1 cellular context compared by ENCODE assay signal in the genomic region with DNA sequence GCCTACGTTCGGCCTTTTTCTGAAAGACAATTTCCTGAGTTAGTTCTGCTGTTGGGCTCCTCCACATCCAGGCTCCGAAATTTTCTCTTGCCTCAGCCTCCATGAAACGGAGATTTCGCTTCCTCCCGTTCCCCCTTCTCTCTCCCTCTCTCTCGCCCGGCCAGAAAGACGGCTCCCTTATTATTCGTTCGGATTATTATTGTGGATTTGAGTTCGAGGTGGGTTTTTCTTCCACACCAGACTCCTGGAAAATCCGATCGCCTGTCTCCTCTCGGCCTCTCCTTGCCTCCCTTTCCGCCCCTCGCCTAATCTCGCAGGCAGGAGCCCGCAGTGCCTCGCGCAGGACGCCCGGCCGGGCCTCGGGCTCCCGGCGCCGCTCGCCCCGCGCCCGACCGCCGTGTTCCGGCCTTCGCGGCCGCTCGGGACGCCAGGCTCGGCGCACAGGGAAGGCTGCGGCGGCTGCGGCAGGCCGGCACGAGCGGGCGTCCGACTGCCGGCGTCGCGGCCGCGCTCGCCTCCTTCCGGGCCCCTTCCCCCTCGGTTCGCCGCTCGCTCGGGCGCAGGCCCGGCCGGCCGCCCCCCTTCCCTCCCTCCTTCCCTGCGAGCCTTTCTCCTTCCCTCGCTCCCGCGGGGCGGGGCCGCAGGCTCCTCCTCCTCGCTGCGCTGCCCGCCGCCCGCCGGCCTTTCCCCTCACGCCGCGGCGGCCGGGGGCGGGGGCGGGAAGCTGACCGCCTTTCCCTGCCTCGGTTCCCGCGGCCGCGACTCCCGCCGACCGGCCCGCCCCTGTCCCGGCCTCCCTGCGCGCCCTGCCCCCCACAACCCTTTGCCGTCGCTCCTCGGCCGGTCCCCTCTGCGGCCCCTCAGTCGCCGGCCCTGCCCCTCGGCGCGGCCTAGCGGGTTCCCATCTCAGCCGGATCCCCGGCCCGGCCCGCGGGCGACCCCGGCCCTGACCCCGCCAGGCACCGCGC.
TF ChIP-seq lines count a peak whose summit lies in the region.

A gene with protein sequence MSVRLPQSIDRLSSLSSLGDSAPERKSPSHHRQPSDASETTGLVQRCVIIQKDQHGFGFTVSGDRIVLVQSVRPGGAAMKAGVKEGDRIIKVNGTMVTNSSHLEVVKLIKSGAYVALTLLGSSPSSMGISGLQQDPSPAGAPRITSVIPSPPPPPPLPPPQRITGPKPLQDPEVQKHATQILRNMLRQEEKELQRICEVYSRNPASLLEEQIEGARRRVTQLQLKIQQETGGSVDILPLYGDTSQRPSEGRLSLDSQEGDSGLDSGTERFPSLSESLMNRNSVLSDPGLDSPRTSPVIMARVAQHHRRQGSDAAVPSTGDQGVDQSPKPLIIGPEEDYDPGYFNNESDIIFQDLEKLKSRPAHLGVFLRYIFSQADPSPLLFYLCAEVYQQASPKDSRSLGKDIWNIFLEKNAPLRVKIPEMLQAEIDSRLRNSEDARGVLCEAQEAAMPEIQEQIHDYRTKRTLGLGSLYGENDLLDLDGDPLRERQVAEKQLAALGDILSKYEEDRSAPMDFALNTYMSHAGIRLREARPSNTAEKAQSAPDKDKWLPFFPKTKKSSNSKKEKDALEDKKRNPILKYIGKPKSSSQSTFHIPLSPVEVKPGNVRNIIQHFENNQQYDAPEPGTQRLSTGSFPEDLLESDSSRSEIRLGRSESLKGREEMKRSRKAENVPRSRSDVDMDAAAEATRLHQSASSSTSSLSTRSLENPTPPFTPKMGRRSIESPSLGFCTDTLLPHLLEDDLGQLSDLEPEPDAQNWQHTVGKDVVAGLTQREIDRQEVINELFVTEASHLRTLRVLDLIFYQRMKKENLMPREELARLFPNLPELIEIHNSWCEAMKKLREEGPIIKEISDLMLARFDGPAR (N-terminal part only) (minus strand): TSS at position 492 of the 968 bp plus-strand sequence. CDS start 1,412 bp downstream, outside the sequence.

TF ChIP-seq in HEK293, 187 proteins besides CTCF, POLR2A, EP300 and RAD21 (continued from another document and continues in another):
- TF ChIP-seq, protein P1, sequence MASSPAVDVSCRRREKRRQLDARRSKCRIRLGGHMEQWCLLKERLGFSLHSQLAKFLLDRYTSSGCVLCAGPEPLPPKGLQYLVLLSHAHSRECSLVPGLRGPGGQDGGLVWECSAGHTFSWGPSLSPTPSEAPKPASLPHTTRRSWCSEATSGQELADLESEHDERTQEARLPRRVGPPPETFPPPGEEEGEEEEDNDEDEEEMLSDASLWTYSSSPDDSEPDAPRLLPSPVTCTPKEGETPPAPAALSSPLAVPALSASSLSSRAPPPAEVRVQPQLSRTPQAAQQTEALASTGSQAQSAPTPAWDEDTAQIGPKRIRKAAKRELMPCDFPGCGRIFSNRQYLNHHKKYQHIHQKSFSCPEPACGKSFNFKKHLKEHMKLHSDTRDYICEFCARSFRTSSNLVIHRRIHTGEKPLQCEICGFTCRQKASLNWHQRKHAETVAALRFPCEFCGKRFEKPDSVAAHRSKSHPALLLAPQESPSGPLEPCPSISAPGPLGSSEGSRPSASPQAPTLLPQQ (tag by site-specific recombination; IDR thresholded peaks at IDR 0.05): no peak
- peak; percentile 72; the same call in 1 of the 2 replicates for TF ChIP-seq KLF10 (tag by site-specific recombination; IDR thresholded peaks at IDR 0.05)
- no peak for TF ChIP-seq ZNF223 (tag by site-specific recombination; IDR thresholded peaks at IDR 0.05)
- TF ChIP-seq, protein P2, sequence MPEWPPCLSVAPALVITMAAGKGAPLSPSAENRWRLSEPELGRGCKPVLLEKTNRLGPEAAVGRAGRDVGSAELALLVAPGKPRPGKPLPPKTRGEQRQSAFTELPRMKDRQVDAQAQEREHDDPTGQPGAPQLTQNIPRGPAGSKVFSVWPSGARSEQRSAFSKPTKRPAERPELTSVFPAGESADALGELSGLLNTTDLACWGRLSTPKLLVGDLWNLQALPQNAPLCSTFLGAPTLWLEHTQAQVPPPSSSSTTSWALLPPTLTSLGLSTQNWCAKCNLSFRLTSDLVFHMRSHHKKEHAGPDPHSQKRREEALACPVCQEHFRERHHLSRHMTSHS (tag by site-specific recombination; IDR thresholded peaks at IDR 0.05): no peak
- peak; percentile 80; the same call in 1 of the 2 replicates for TF ChIP-seq ZNF76 (tag by site-specific recombination; IDR thresholded peaks at IDR 0.05; ENCODE audit: borderline replicate concordance, low read depth)
- 0 out of 2 replicates have a peak, but pooled peaks have one; percentile 5 for TF ChIP-seq ZNF626 (tag by site-specific recombination; IDR thresholded peaks at IDR 0.05)
- TF ChIP-seq ATF2 (tag by site-specific recombination; IDR thresholded peaks at IDR 0.05; ENCODE audit: low read depth): no peak
- TF ChIP-seq ZNF555 (tag by site-specific recombination; conservative IDR thresholded peaks at IDR 0.05): no peak
- peak; percentile 65 for TF ChIP-seq GLIS1 (tag by site-specific recombination; IDR thresholded peaks at IDR 0.05)
- TF ChIP-seq ZNF623 (tag by site-specific recombination; IDR thresholded peaks at IDR 0.05): no peak
- no peak for TF ChIP-seq ZNF354C (tag by site-specific recombination; IDR thresholded peaks at IDR 0.05; ENCODE audit: borderline replicate concordance, low read depth)
- TF ChIP-seq ZNF501 (tag by site-specific recombination; IDR thresholded peaks at IDR 0.05): peak; percentile 30; the same call in 1 of the 2 replicates
- no peak for TF ChIP-seq ZNF140 (tag by site-specific recombination; IDR thresholded peaks at IDR 0.05)
- no peak for TF ChIP-seq ZNF404 (tag by site-specific recombination; IDR thresholded peaks at IDR 0.05)
- no peak for TF ChIP-seq ZNF350 (tag by site-specific recombination; IDR thresholded peaks at IDR 0.05)
- no peak for TF ChIP-seq ZNF341 (tag by site-specific recombination; IDR thresholded peaks at IDR 0.05; ENCODE audit: low read depth)
- no peak; the same call in 1 of the 2 replicates for TF ChIP-seq ZFHX2 (tag by site-specific recombination; conservative IDR thresholded peaks at IDR 0.05)
- TF ChIP-seq ZXDB (tag by site-specific recombination; IDR thresholded peaks at IDR 0.05): no peak
- TF ChIP-seq ZNF19 (tag by site-specific recombination; IDR thresholded peaks at IDR 0.05; ENCODE audit: low read depth): no peak
- TF ChIP-seq ZNF792 (tag by site-specific recombination; IDR thresholded peaks at IDR 0.05): no peak
- no peak for TF ChIP-seq ZNF169 (tag by site-specific recombination; IDR thresholded peaks at IDR 0.05)
- TF ChIP-seq ZNF248 (tag by site-specific recombination; IDR thresholded peaks at IDR 0.05): no peak
- TF ChIP-seq ZNF558 (tag by site-specific recombination; IDR thresholded peaks at IDR 0.05): no peak
- no peak for TF ChIP-seq ZNF239 (tag by site-specific recombination; IDR thresholded peaks at IDR 0.05)
- no peak for TF ChIP-seq PATZ1 (tag by site-specific recombination; IDR thresholded peaks at IDR 0.05)
- TF ChIP-seq ZFP69B (tag by site-specific recombination; IDR thresholded peaks at IDR 0.05): no peak
- TF ChIP-seq ZNF843 (tag by site-specific recombination; IDR thresholded peaks at IDR 0.05): no peak
- TF ChIP-seq PRDM1 (tag by site-specific recombination; IDR thresholded peaks at IDR 0.05): peak; percentile 77
- TF ChIP-seq PRDM4 (tag by site-specific recombination; IDR thresholded peaks at IDR 0.05): no peak
- TF ChIP-seq ZNF311 (tag by site-specific recombination; IDR thresholded peaks at IDR 0.05; ENCODE audit: borderline replicate concordance): no peak
- no peak for TF ChIP-seq ZSCAN16 (tag by site-specific recombination; IDR thresholded peaks at IDR 0.05)
- TF ChIP-seq ZNF791 (tag by site-specific recombination; IDR thresholded peaks at IDR 0.05): no peak
- TF ChIP-seq SALL2 (tag by site-specific recombination; IDR thresholded peaks at IDR 0.05; ENCODE audit: borderline replicate concordance): no peak
- TF ChIP-seq ZNF785 (tag by site-specific recombination; IDR thresholded peaks at IDR 0.05): no peak
- no peak for TF ChIP-seq ZNF629 (tag by site-specific recombination; IDR thresholded peaks at IDR 0.05)
- no peak for TF ChIP-seq MYNN (tag by site-specific recombination; IDR thresholded peaks at IDR 0.05; ENCODE audit: borderline replicate concordance)
- no peak for TF ChIP-seq ZNF747 (tag by site-specific recombination; IDR thresholded peaks at IDR 0.05)
- TF ChIP-seq ZBTB17 (tag by site-specific recombination; IDR thresholded peaks at IDR 0.05): peak; percentile 77
- TF ChIP-seq ZSCAN30 (tag by site-specific recombination; IDR thresholded peaks at IDR 0.05): peak; percentile 62; the same call in 1 of the 2 replicates
- TF ChIP-seq ZFP41 (tag by site-specific recombination; IDR thresholded peaks at IDR 0.05; ENCODE audit: borderline replicate concordance): no peak
- TF ChIP-seq ZNF274 (IDR thresholded peaks at IDR 0.05; ENCODE audit: low read length): no peak
- no peak for TF ChIP-seq ZNF274 (tag by site-specific recombination; IDR thresholded peaks at IDR 0.05; ENCODE audit: borderline replicate concordance)
- TF ChIP-seq ZNF433 (tag by site-specific recombination; IDR thresholded peaks at IDR 0.05; ENCODE audit: low read depth): no peak
- TF ChIP-seq ZNF121 (tag by site-specific recombination; IDR thresholded peaks at IDR 0.05): no peak
- TF ChIP-seq ZNF701 (tag by site-specific recombination; IDR thresholded peaks at IDR 0.05): no peak
- TF ChIP-seq ZNF544 (tag by site-specific recombination; IDR thresholded peaks at IDR 0.05): no peak
- TF ChIP-seq, protein P3, sequence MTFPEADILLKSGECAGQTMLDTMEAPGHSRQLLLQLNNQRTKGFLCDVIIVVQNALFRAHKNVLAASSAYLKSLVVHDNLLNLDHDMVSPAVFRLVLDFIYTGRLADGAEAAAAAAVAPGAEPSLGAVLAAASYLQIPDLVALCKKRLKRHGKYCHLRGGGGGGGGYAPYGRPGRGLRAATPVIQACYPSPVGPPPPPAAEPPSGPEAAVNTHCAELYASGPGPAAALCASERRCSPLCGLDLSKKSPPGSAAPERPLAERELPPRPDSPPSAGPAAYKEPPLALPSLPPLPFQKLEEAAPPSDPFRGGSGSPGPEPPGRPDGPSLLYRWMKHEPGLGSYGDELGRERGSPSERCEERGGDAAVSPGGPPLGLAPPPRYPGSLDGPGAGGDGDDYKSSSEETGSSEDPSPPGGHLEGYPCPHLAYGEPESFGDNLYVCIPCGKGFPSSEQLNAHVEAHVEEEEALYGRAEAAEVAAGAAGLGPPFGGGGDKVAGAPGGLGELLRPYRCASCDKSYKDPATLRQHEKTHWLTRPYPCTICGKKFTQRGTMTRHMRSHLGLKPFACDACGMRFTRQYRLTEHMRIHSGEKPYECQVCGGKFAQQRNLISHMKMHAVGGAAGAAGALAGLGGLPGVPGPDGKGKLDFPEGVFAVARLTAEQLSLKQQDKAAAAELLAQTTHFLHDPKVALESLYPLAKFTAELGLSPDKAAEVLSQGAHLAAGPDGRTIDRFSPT (tag by site-specific recombination; IDR thresholded peaks at IDR 0.05): no peak
- no peak for TF ChIP-seq TCF7L2 (IDR thresholded peaks at IDR 0.05; ENCODE audit: borderline replicate concordance, low read depth, low read length)
- TF ChIP-seq ZNF416 (tag by site-specific recombination; IDR thresholded peaks at IDR 0.05): no peak
- TF ChIP-seq OSR2 (tag by site-specific recombination; IDR thresholded peaks at IDR 0.05): no peak
- no peak for TF ChIP-seq ZSCAN23 (tag by site-specific recombination; IDR thresholded peaks at IDR 0.05)
- no peak for TF ChIP-seq ZNF175 (tag by site-specific recombination; IDR thresholded peaks at IDR 0.05)
- no peak for TF ChIP-seq ZNF571 (tag by site-specific recombination; IDR thresholded peaks at IDR 0.05)
- no peak for TF ChIP-seq KLF9 (tag by site-specific recombination; IDR thresholded peaks at IDR 0.05; ENCODE audit: low read depth)
- no peak for TF ChIP-seq ZNF610 (tag by site-specific recombination; IDR thresholded peaks at IDR 0.05; ENCODE audit: borderline replicate concordance)
- no peak for TF ChIP-seq ZIC2 (tag by site-specific recombination; IDR thresholded peaks at IDR 0.05)
- TF ChIP-seq ZBTB8A (tag by site-specific recombination; IDR thresholded peaks at IDR 0.05): peak; percentile 91
